ENCODE assay signal across 8 cellular contexts in the genomic region with DNA sequence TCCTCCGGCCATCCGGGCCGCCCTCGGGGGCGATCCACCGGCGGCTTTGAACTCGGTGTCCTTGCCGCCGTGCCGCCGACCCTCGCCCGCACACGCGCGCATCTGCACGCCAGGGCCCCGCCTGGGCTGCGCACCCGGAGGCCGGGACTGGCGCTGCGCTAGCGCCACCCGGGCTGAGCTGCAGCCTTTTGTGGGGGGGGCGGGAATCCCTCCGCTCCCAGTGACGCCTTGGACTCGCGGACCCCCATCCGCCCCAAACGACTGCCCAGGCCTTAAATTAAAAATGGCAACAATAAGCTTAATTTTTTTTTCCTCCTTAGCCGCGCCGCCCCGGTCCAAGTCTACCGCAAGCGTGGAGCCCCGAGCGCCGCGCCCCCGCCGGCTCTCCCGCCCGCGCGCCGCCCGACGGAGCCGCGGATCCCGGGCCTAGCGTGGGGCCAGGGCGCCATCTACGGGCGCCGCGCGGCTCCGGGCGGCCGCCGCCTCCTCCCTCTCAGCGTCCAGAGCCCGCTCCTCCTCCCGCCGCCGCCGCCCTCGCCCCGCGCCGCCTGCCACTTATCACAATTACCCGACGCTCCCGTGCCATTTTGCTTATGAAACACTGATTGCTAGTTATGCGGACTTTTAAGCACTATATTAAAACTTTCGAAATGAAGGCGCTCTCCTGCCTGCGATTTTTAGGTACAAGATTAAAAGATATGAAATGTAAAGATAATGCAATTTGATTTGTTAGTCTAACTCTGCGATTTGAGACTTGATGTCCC. TPM values are rescaled to one million over a fixed set of nuclear protein-coding genes. Genes with fewer than 3 reads are reported as not detected.
DNase-seq lines count a peak whose midpoint lies in the region; ATAC-seq and TF ChIP-seq lines count a peak whose summit lies in the region.

No MANE protein-coding gene starts in this region.

- H3K27me3 ChIP-seq in prostate gland (replicated peaks; ENCODE audit: insufficient read depth), result peaks cover 56% of the 10 kb centered on the region

- H3K4me3 Mint-ChIP-seq in activated CD8-positive, alpha-beta memory T cell treated with anti-CD3 and anti-CD28 coated beads, Interleukin-2, amount 10 ng/mL, durations not matched to agents 7 days and 5 days, result peak overlapping the region; percentile 28

- H3K27me3 Mint-ChIP-seq in activated CD8-positive, alpha-beta memory T cell treated with anti-CD3 and anti-CD28 coated beads, Interleukin-2, amount 10 ng/mL, durations not matched to agents 7 days and 5 days, result peaks cover 76% of the 10 kb centered on the region

- peak overlapping the region; percentile 77 for H3K27ac Mint-ChIP-seq in activated CD8-positive, alpha-beta memory T cell treated with anti-CD3 and anti-CD28 coated beads, Interleukin-2, amount 10 ng/mL, durations not matched to agents 7 days and 5 days

- WGBS in prostate gland, result 2% methylated on average over 81 of the region's 84 CpGs

- H3K27ac ChIP-seq in prostate gland, result no peak overlapping the region

- H3K4me3 ChIP-seq in prostate gland, result peak overlapping the region in 1 of 2 donors; percentile 9

- no peaks in the 10 kb centered on the region for H3K9me3 Mint-ChIP-seq in activated CD8-positive, alpha-beta memory T cell treated with anti-CD3 and anti-CD28 coated beads, Interleukin-2, amount 10 ng/mL, durations not matched to agents 7 days and 5 days (ENCODE audit: low read depth)

- no peaks in the 10 kb centered on the region for H3K9me3 ChIP-seq in prostate gland

- no peak for TF ChIP-seq POLR2A in prostate gland (IDR thresholded peaks at IDR 0.05)

- H3K4me1 ChIP-seq in prostate gland (replicated peaks), result no peaks in the 10 kb centered on the region

- DNase-seq in NCI-H146 (lab: John Stamatoyannopoulos, UW) (peak; percentile 20), NCI-H146 treated with DMSO at 0.1 percent for 48 hours (lab: John Stamatoyannopoulos, UW; ENCODE audit: unreplicated experiment) (no peak), globus pallidus (ENCODE audit: low spot score) (peak; percentile 32), prostate gland (ENCODE audit: low spot score) (peak; percentile 48), T-helper 9 cell (no peak)
- DNase-seq in activated CD8-positive, alpha-beta memory T cell treated with anti-CD3 and anti-CD28 coated beads, Interleukin-2, amount 10 ng/mL, durations not matched to agents 7 days and 5 days, result no peak

- no peaks in the 10 kb centered on the region for H3K36me3 ChIP-seq in prostate gland

- peaks cover 1% of the 10 kb centered on the region for H3K36me3 Mint-ChIP-seq in activated CD8-positive, alpha-beta memory T cell treated with anti-CD3 and anti-CD28 coated beads, Interleukin-2, amount 10 ng/mL, durations not matched to agents 7 days and 5 days

- TF ChIP-seq RAD21 in Ishikawa (IDR thresholded peaks at IDR 0.05; ENCODE audit: low read depth), result peak; percentile 53; the same call in 1 of the 2 replicates

- ATAC-seq in activated CD8-positive, alpha-beta memory T cell treated with anti-CD3 and anti-CD28 coated beads, Interleukin-2, amount 10 ng/mL, durations not matched to agents 7 days and 5 days, result no peak
- no peak for ATAC-seq in GM21723 (IDR thresholded peaks at IDR 0.05; ENCODE audit: unreplicated experiment)

- H3K4me1 Mint-ChIP-seq in activated CD8-positive, alpha-beta memory T cell treated with anti-CD3 and anti-CD28 coated beads, Interleukin-2, amount 10 ng/mL, durations not matched to agents 7 days and 5 days, result peaks cover 6% of the 10 kb centered on the region

- intact Hi-C loops in prostate gland (cut with DNase I), result loop anchor here (5.0 kb wide), 2 partner anchors 939 to 1759 kb away; no protein-coding TSS in a partner anchor

- TF ChIP-seq EP300 in Ishikawa (IDR thresholded peaks at IDR 0.05; ENCODE audit: borderline replicate concordance), result no peak

- CTCF ChIA-PET in activated CD8-positive, alpha-beta memory T cell treated with anti-CD3 and anti-CD28 coated beads, Interleukin-2, amount 10 ng/mL, durations not matched to agents 7 days and 5 days (lab: Charles Lee), result interaction anchor here (1.9 to 2.4 kb wide), 3 partner anchors 14 to 156 kb away, joined by 5 to 11 read pairs (median 6); no protein-coding TSS in a partner anchor

- TF ChIP-seq CTCF in prostate gland (IDR thresholded peaks at IDR 0.05), result peak; percentile 42 to 66 (median 47)

TF ChIP-seq in Ishikawa, 13 proteins besides CTCF, POLR2A, EP300 and RAD21:
- TF ChIP-seq, protein P1, sequence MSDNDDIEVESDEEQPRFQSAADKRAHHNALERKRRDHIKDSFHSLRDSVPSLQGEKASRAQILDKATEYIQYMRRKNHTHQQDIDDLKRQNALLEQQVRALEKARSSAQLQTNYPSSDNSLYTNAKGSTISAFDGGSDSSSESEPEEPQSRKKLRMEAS (IDR thresholded peaks at IDR 0.05), result peak; percentile 39; the same call in 1 of the 2 replicates
- TF ChIP-seq CEBPB (IDR thresholded peaks at IDR 0.05), result no peak
TF ChIP-seq in Ishikawa: peak in this region for 1.

RNA-seq across cellular contexts. Expression of a gene that starts 7.5 kb away (rescaled TPM):
- total RNA-seq in activated CD8-positive, alpha-beta memory T cell treated with anti-CD3 and anti-CD28 coated beads, Interleukin-2, amount 10 ng/mL, durations not matched to agents 7 days and 5 days, result not detected
- 1 to 10 TPM; 1.5 to 7.8 TPM for total RNA-seq in prostate gland

Comparison
In these comparisons a context has a peak if more than half of its experiments do, and no peak if none do; other contexts are left out.
1. DNase-seq: peak in NCI-H146 (single experiment), globus pallidus (single experiment) and prostate gland (single experiment); none in NCI-H146 treated with DMSO at 0.1 percent for 48 hours (single experiment), activated CD8-positive, alpha-beta memory T cell treated with anti-CD3 and anti-CD28 coated beads, Interleukin-2, amount 10 ng/mL, durations not matched to agents 7 days and 5 days (single experiment) and T-helper 9 cell (single experiment).